8 cellular contexts compared by ENCODE assay signal in the genomic region with DNA sequence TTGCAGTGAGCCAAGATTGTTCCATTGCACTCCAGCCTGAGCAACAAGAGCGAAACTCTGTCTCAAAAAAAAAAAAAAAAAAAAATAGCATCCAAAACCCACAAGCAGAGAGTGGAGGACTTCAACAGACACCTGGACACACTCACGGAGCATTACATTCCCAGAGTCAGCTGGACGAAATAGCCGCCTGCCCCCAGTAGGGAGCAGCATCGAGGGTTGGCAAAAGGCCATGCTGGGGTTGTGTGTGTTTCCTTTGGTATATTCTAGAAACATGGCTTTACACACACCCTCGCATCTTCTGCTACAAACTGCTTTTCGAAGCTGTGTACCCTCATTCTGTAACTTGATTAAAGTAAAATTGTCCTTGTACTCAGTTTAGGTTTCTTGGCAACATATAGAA. TPM values are rescaled to one million over a fixed set of nuclear protein-coding genes. Genes with fewer than 3 reads are reported as not detected.
A peak's percentile ranks its signal among the peaks of the same experiment; 100 is the strongest.
DNase-seq lines count a peak whose midpoint lies in the region; ATAC-seq, FAIRE-seq and TF ChIP-seq lines count a peak whose summit lies in the region.

No MANE protein-coding gene starts in this region.

- intact Hi-C loops in sciatic nerve (cut with DNase I), result no loop called here

- peak; percentile 40 for TF ChIP-seq CTCF in fibroblast of the aortic adventitia (IDR thresholded peaks at IDR 0.05; ENCODE audit: insufficient read depth, low read length)

- POLR2A ChIA-PET in activated CD4-positive, alpha-beta memory T cell treated with anti-CD3 and anti-CD28 coated beads, Interleukin-2, amount 10 ng/mL, durations not matched to agents 7 days and 5 days (lab: Charles Lee), result no interaction called here

- no peaks in the 10 kb centered on the region for H3K36me3 Mint-ChIP-seq in activated CD4-positive, alpha-beta memory T cell treated with anti-CD3 and anti-CD28 coated beads, Interleukin-2, amount 10 ng/mL, durations not matched to agents 7 days and 5 days (ENCODE audit: low read depth)

- peaks cover 31% of the 10 kb centered on the region for H3K4me1 Mint-ChIP-seq in activated CD4-positive, alpha-beta memory T cell treated with anti-CD3 and anti-CD28 coated beads, Interleukin-2, amount 10 ng/mL, durations not matched to agents 7 days and 5 days

- peak; percentile 66 for ATAC-seq in sciatic nerve
- ATAC-seq in HG03039 (IDR thresholded peaks at IDR 0.05; ENCODE audit: unreplicated experiment), result no peak
- ATAC-seq in GM19397 (IDR thresholded peaks at IDR 0.05; ENCODE audit: unreplicated experiment), result no peak

- no peaks in the 10 kb centered on the region for H3K9me3 Mint-ChIP-seq in activated CD4-positive, alpha-beta memory T cell treated with anti-CD3 and anti-CD28 coated beads, Interleukin-2, amount 10 ng/mL, durations not matched to agents 7 days and 5 days

- no peaks in the 10 kb centered on the region for H3K27me3 Mint-ChIP-seq in activated CD4-positive, alpha-beta memory T cell treated with anti-CD3 and anti-CD28 coated beads, Interleukin-2, amount 10 ng/mL, durations not matched to agents 7 days and 5 days

- H3K27ac Mint-ChIP-seq in activated CD4-positive, alpha-beta memory T cell treated with anti-CD3 and anti-CD28 coated beads, Interleukin-2, amount 10 ng/mL, durations not matched to agents 7 days and 5 days, result no peak overlapping the region

- FAIRE-seq in RCC 7860 (lab: Jason Lieb, UNC), result no peak

- CTCF ChIA-PET in activated CD4-positive, alpha-beta memory T cell treated with anti-CD3 and anti-CD28 coated beads, Interleukin-2, amount 10 ng/mL, durations not matched to agents 7 days and 5 days (lab: Charles Lee), result interaction anchor here (0.6 to 2.0 kb wide), 6 partner anchors 9 to 290 kb away, joined by 3 to 9 read pairs (median 4); no protein-coding TSS in a partner anchor

- peak; percentile 62 for DNase-seq in CD1c-positive myeloid dendritic cell (ENCODE audit: extremely low spot score)
- DNase-seq in LHCN-M2 (ENCODE audit: low read depth), result peak; percentile 39
- DNase-seq in activated CD4-positive, alpha-beta memory T cell treated with anti-CD3 and anti-CD28 coated beads, Interleukin-2, amount 10 ng/mL, durations not matched to agents 7 days and 5 days, result peak; percentile 45
- DNase-seq in fibroblast of the aortic adventitia (ENCODE audit: low read depth), result peak; percentile 8
- DNase-seq in sciatic nerve (ENCODE audit: low spot score), result peak; percentile 77
- no peak for DNase-seq in RCC 7860 (ENCODE audit: low spot score)

- no peak overlapping the region for H3K4me3 ChIP-seq in fibroblast of the aortic adventitia (ENCODE audit: low read depth, low read length)

- no peak overlapping the region for H3K4me3 Mint-ChIP-seq in activated CD4-positive, alpha-beta memory T cell treated with anti-CD3 and anti-CD28 coated beads, Interleukin-2, amount 10 ng/mL, durations not matched to agents 7 days and 5 days

RNA-seq across cellular contexts. Expression of a gene that starts 5.3 kb away (rescaled TPM):
- total RNA-seq in LHCN-M2 (2014; rRNA removed) (0.80 and 1.5 TPM in 2 replicates), fibroblast of the aortic adventitia (ENCODE audit: low replicate concordance) (3.4 and 6.7 TPM in 2 replicates), sciatic nerve (29.6 TPM)
- polyA plus RNA-seq in LHCN-M2 (2012), result 0.44 TPM
- total RNA-seq in activated CD4-positive, alpha-beta memory T cell treated with anti-CD3 and anti-CD28 coated beads, Interleukin-2, amount 10 ng/mL, durations not matched to agents 7 days and 5 days, result 10 to 100 TPM; 47.1 to 50.0 TPM

RNA-seq across cellular contexts. Expression of a gene that starts 54.9 kb away (rescaled TPM):
- 53.4 and 62.3 TPM in 2 replicates for total RNA-seq in LHCN-M2 (2014; rRNA removed)
- 30.9 TPM for polyA plus RNA-seq in LHCN-M2 (2012)
- total RNA-seq in activated CD4-positive, alpha-beta memory T cell treated with anti-CD3 and anti-CD28 coated beads, Interleukin-2, amount 10 ng/mL, durations not matched to agents 7 days and 5 days, result 10 to 100 TPM; 27.1 TPM
- 19.7 and 20.3 TPM in 2 replicates for total RNA-seq in fibroblast of the aortic adventitia (ENCODE audit: low replicate concordance)
- 19.1 TPM for total RNA-seq in sciatic nerve
